17 cellular contexts compared by ENCODE assay signal in genomic region chr7:47366960-47367359, GRCh38.
A peak's percentile ranks its signal among the peaks of the same experiment; 100 is the strongest.
DNase-seq lines count a peak whose midpoint lies in the region; ATAC-seq and TF ChIP-seq lines count a peak whose summit lies in the region.
"Had no signal": no experiment of that assay in that cellular context is flagged by ENCODE, and none has a peak within 500 bp of the region (broad histone marks: within the 10 kb centered on the region; RNA-seq: fewer than 3 reads in every experiment).

No MANE protein-coding gene starts in this region.

- no peaks in the 10 kb centered on the region for H3F3A ChIP-seq in neural progenitor cell (ENCODE audit: low read depth)

- DNase-seq in H9 (no peak), chondrocyte (ENCODE audit: low spot score) (no peak), neural progenitor cell (ENCODE audit: low spot score) (no peak), upper lobe of right lung (peak; percentile 42), dedifferentiated amniotic fluid mesenchymal stem cell (ENCODE audit: extremely low spot score) (no peak)
- no peak for DNase-seq in stimulated activated naive CD4-positive, alpha-beta T cell treated with Interleukin-2 at 50 U/mL for 16 hours (lab: John Stamatoyannopoulos, UW)
- no peak for DNase-seq in activated naive CD4-positive, alpha-beta T cell treated with anti-CD3 and anti-CD28 coated beads, Interleukin-2, amount 50 U/mL, for 16 hours
- DNase-seq: CD8-positive, alpha-beta T cell; DMS 273 treated with DMSO at 0.1 percent for 48 hours; DMS53; DND-41; EL; GOT3 had no signal

- ATAC-seq in upper lobe of right lung: no peak
- ATAC-seq: CD8-positive, alpha-beta T cell; GM12878 had no signal

- no peak overlapping the region for H2AFZ ChIP-seq in H9 (ENCODE audit: low read length)
- H2AFZ ChIP-seq in neural progenitor cell (replicated peaks): no peak overlapping the region

- H3K18ac ChIP-seq in H9 (ENCODE audit: insufficient read length, low read depth, low read length): no peak overlapping the region

- H3K9me3 Mint-ChIP-seq in H9 (no peaks in the 10 kb centered on the region), chondrocyte (ENCODE audit: low read depth) (no peaks in the 10 kb centered on the region), neural progenitor cell (no peaks in the 10 kb centered on the region)
- H3K9me3 Mint-ChIP-seq: CD8-positive, alpha-beta T cell had no signal

- peak overlapping the region in 2 of 3 experiments; percentile 19 to 81; a peak in 3 of 7 replicates for H3K27ac Mint-ChIP-seq in H9
- peak overlapping the region; percentile 42 for H3K27ac Mint-ChIP-seq in chondrocyte (ENCODE audit: unreplicated experiment)
- H3K27ac Mint-ChIP-seq in neural progenitor cell: peak overlapping the region; percentile 50
- H3K27ac Mint-ChIP-seq: B cell; CD8-positive, alpha-beta T cell had no signal

- H3K79me2 ChIP-seq in H9 (ENCODE audit: insufficient read depth, low read length): no peaks in the 10 kb centered on the region
- no peaks in the 10 kb centered on the region for H3K79me2 ChIP-seq in neural progenitor cell (ENCODE audit: low read depth)

- no peak overlapping the region for H4K8ac ChIP-seq in H9 (replicated peaks; ENCODE audit: insufficient read length, low read depth, low read length)

- intact Hi-C loops in upper lobe of right lung (cut with DNase I): no loop called here

- H2AK5ac ChIP-seq in H9 (ENCODE audit: insufficient read length, low read length): no peak overlapping the region

- H4K91ac ChIP-seq in H9 (ENCODE audit: insufficient read length, low read depth, low read length): no peak overlapping the region

- H3K9ac ChIP-seq in H9 (ENCODE audit: extremely low read depth, insufficient read length, low read length): no peak overlapping the region
- H3K9ac ChIP-seq in neural progenitor cell: no peak overlapping the region
- H3K9ac ChIP-seq: BLaER1 treated with 17β-estradiol and CSF1 and Interleukin-3, amounts not matched to agents 10 nM and 100 nM had no signal

- no peak overlapping the region for H2BK12ac ChIP-seq in H9 (ENCODE audit: insufficient read length, low read depth, low read length)

- no peak overlapping the region for H2BK15ac ChIP-seq in H9 (ENCODE audit: low read depth, low read length)

- H2BK20ac ChIP-seq in H9 (ENCODE audit: low read depth, low read length, poor library complexity, severe bottlenecking): no peak overlapping the region

- TF ChIP-seq CTCF in H9 (conservative IDR thresholded peaks at IDR 0.05): no peak
- no peak for TF ChIP-seq CTCF in chondrocyte (IDR thresholded peaks at IDR 0.05)
- TF ChIP-seq CTCF in neural progenitor cell (IDR thresholded peaks at IDR 0.05): no peak
- TF ChIP-seq CTCF in upper lobe of right lung (IDR thresholded peaks at IDR 0.05): no peak

- H3K14ac ChIP-seq in H9 (ENCODE audit: insufficient read depth, low read length): no peak overlapping the region

- H3K23ac ChIP-seq in H9 (ENCODE audit: insufficient read length, low read depth, low read length): no peak overlapping the region

- no peak overlapping the region for H3K56ac ChIP-seq in H9 (ENCODE audit: insufficient read length, low read depth, low read length)

- H3K27me3 Mint-ChIP-seq in H9 (ENCODE audit: low read depth): no peaks in the 10 kb centered on the region
- H3K27me3 Mint-ChIP-seq in chondrocyte (ENCODE audit: low read depth): no peaks in the 10 kb centered on the region
- H3K27me3 Mint-ChIP-seq in neural progenitor cell (ENCODE audit: insufficient read depth, low read depth): peaks cover 5% of the 10 kb centered on the region
- H3K27me3 Mint-ChIP-seq: B cell had no signal

- H3K27ac ChIP-seq in H9 (ENCODE audit: insufficient read length, low read depth, low read length): no peak overlapping the region
- H3K27ac ChIP-seq in neural progenitor cell: no peak overlapping the region
- H3K27ac ChIP-seq in upper lobe of right lung: no peak overlapping the region
- H3K27ac ChIP-seq: BLaER1 treated with 17β-estradiol and CSF1 and Interleukin-3, amounts not matched to agents 10 nM and 100 nM had no signal

- H4K20me1 ChIP-seq in H9 (ENCODE audit: control insufficient read depth, insufficient read depth, insufficient read length) (no peaks in the 10 kb centered on the region), neural progenitor cell (ENCODE audit: low read depth) (no peaks in the 10 kb centered on the region)

- H3K79me1 ChIP-seq in H9 (ENCODE audit: insufficient read depth, low read depth, low read length, poor library complexity, severe bottlenecking): no peaks in the 10 kb centered on the region

- WGBS in H9 (ENCODE audit: extremely low coverage, insufficient read length, low lambda C conversion rate): no CpG with 5 or more reads among the region's 8 CpGs

- H3K27me3 ChIP-seq in H9 (ENCODE audit: insufficient read depth, low read length) (no peaks in the 10 kb centered on the region), neural progenitor cell (no peaks in the 10 kb centered on the region), upper lobe of right lung (no peaks in the 10 kb centered on the region)
- H3K27me3 ChIP-seq: BLaER1 treated with 17β-estradiol and CSF1 and Interleukin-3, amounts not matched to agents 10 nM and 100 nM had no signal

- no peaks in the 10 kb centered on the region for H3K23me2 ChIP-seq in H9 (ENCODE audit: insufficient read length, low read depth, low read length, poor library complexity, severe bottlenecking)

- no peak overlapping the region for H2BK5ac ChIP-seq in H9 (ENCODE audit: insufficient read length, low read length)

- H2BK120ac ChIP-seq in H9 (ENCODE audit: low read depth, low read length, poor library complexity, severe bottlenecking): no peak overlapping the region

- H3K4me2 ChIP-seq in H9 (ENCODE audit: insufficient read depth, insufficient read length, low read length) (no peak overlapping the region), neural progenitor cell (no peak overlapping the region)
- H3K4me2 ChIP-seq: BLaER1 treated with 17β-estradiol and CSF1 and Interleukin-3, amounts not matched to agents 10 nM and 100 nM had no signal

- H3T11ph ChIP-seq in H9 (ENCODE audit: low read length): no peak overlapping the region

- H3K4ac ChIP-seq in H9 (ENCODE audit: low read depth, low read length): no peak overlapping the region

- peaks cover 2% of the 10 kb centered on the region; the same call in 1 of the 2 replicates for H3K4me1 ChIP-seq in H9 (ENCODE audit: insufficient read depth, low read length)
- H3K4me1 ChIP-seq in neural progenitor cell: no peaks in the 10 kb centered on the region
- H3K4me1 ChIP-seq in upper lobe of right lung: peaks cover 4% of the 10 kb centered on the region

- no peaks in the 10 kb centered on the region for H3K9me3 ChIP-seq in H9 (ENCODE audit: control insufficient read depth, low read depth, low read length)
- H3K9me3 ChIP-seq in neural progenitor cell (ENCODE audit: low read depth): no peaks in the 10 kb centered on the region
- no peaks in the 10 kb centered on the region for H3K9me3 ChIP-seq in upper lobe of right lung
- H3K9me3 ChIP-seq: HAP-1 had no signal

- no peaks in the 10 kb centered on the region for H3K36me3 ChIP-seq in neural progenitor cell
- peaks cover 25% of the 10 kb centered on the region for H3K36me3 ChIP-seq in upper lobe of right lung

- no peak overlapping the region for H4K5ac ChIP-seq in H9 (ENCODE audit: insufficient read length, low read depth, low read length)

- H3K4me3 Mint-ChIP-seq in H9 (no peak overlapping the region), chondrocyte (ENCODE audit: unreplicated experiment) (no peak overlapping the region), neural progenitor cell (no peak overlapping the region)
- H3K4me3 Mint-ChIP-seq: B cell; CD8-positive, alpha-beta T cell had no signal

- H3K4me3 ChIP-seq in neural progenitor cell: no peak overlapping the region
- H3K4me3 ChIP-seq in upper lobe of right lung: no peak overlapping the region
- H3K4me3 ChIP-seq: BLaER1 treated with 17β-estradiol and CSF1 and Interleukin-3, amounts not matched to agents 10 nM and 100 nM; GM12878; HAP-1 had no signal

- H3K36me3 Mint-ChIP-seq in H9 (ENCODE audit: insufficient read depth in 1 of 3, low read depth in 3 of 3) (peaks cover 7 to 14% (median 7%) of the 10 kb centered on the region in 3 experiments; a peak in 5 of 7 replicates), chondrocyte (ENCODE audit: low read depth) (peaks cover 29% of the 10 kb centered on the region), neural progenitor cell (peaks cover 8% of the 10 kb centered on the region)
- H3K36me3 Mint-ChIP-seq: CD8-positive, alpha-beta T cell had no signal

- H3K4me1 Mint-ChIP-seq in H9 (peaks cover 6 to 8% of the 10 kb centered on the region in 2 experiments), chondrocyte (ENCODE audit: low read depth) (peaks cover 37% of the 10 kb centered on the region), neural progenitor cell (peaks cover 18% of the 10 kb centered on the region)
- H3K4me1 Mint-ChIP-seq: B cell had no signal
